11 cellular contexts compared by ENCODE assay signal in genomic region chr19:6528544-6529121, GRCh38. TPM values are rescaled to one million over a fixed set of nuclear protein-coding genes. Genes with fewer than 3 reads are reported as not detected.
DNase-seq lines count a peak whose midpoint lies in the region; ATAC-seq and TF ChIP-seq lines count a peak whose summit lies in the region.
"Had no signal": no experiment of that assay in that cellular context is flagged by ENCODE, and none has a peak within 500 bp of the region (broad histone marks: within the 10 kb centered on the region; RNA-seq: fewer than 3 reads in every experiment).

No MANE protein-coding gene starts in this region.

- H3K14ac ChIP-seq in mesenchymal stem cell (ENCODE audit: low read length in 2 of 2), result no peak overlapping the region

- H2BK5ac ChIP-seq in mesenchymal stem cell (ENCODE audit: low read depth, low read length, poor library complexity, severe bottlenecking), result no peak overlapping the region

- H3K9ac ChIP-seq in mesenchymal stem cell (ENCODE audit: low read length), result no peak overlapping the region

- H2BK120ac ChIP-seq in mesenchymal stem cell (ENCODE audit: low read depth, low read length), result no peak overlapping the region

- WGBS in mesenchymal stem cell, result 64% methylated on average over 8 of the region's 9 CpGs

- H3K27me3 Mint-ChIP-seq in stimulated activated naive CD8-positive, alpha-beta T cell treated with anti-CD3 and anti-CD28 coated beads, Interleukin-15, amount 100 ng/mL, for 72 hours, result peaks cover 39% of the 10 kb centered on the region

- peak; percentile 16 for DNase-seq in stimulated activated naive CD8-positive, alpha-beta T cell treated with anti-CD3 and anti-CD28 coated beads, Interleukin-15, Interleukin-2, amounts not matched to agents 100 U/mL and 50 U/mL, for 24 hours
- no peak for DNase-seq in stimulated activated naive CD8-positive, alpha-beta T cell treated with anti-CD3 and anti-CD28 coated beads, Interleukin-15, amount 100 ng/mL, for 72 hours
- DNase-seq in SKM-1 treated with dmso at 0.1 percent for 144 hours (lab: John Stamatoyannopoulos, UW; ENCODE audit: unreplicated experiment) (peak; percentile 77), hypothalamus (lab: John Stamatoyannopoulos, UW) (peak in 39 of 51 donors; percentile 5 to 70 (median 37)), foreskin keratinocyte (no peak), mesenchymal stem cell (no peak), NCI-H226 (no peak)

- H3K4ac ChIP-seq in mesenchymal stem cell (ENCODE audit: low read depth in 1 of 2, low read length in 2 of 2), result no peak overlapping the region

- H3K4me1 Mint-ChIP-seq in stimulated activated naive CD8-positive, alpha-beta T cell treated with anti-CD3 and anti-CD28 coated beads, Interleukin-15, amount 100 ng/mL, for 72 hours, result peaks cover 37% of the 10 kb centered on the region

- H3K27ac ChIP-seq in foreskin keratinocyte (no peak overlapping the region), mesenchymal stem cell (ENCODE audit: low read length, poor library complexity, severe bottlenecking) (no peak overlapping the region)

- H3K4me1 ChIP-seq in foreskin keratinocyte (no peaks in the 10 kb centered on the region), mesenchymal stem cell (ENCODE audit: control insufficient read depth, insufficient read depth, low read depth, low read length) (peaks cover 23% of the 10 kb centered on the region)

- H2BK12ac ChIP-seq in mesenchymal stem cell (ENCODE audit: low read length in 2 of 2), result no peak overlapping the region

- H3K23ac ChIP-seq in mesenchymal stem cell (ENCODE audit: low read length in 2 of 2), result no peak overlapping the region

- no peaks in the 10 kb centered on the region for H3K27me3 ChIP-seq in foreskin keratinocyte
- H3K27me3 ChIP-seq in mesenchymal stem cell (ENCODE audit: control insufficient read depth in 1 of 2, insufficient read depth in 1 of 2, low read length in 2 of 2), result peaks cover 9 to 16% of the 10 kb centered on the region in 2 experiments

- no peak overlapping the region for H3K27ac Mint-ChIP-seq in stimulated activated naive CD8-positive, alpha-beta T cell treated with anti-CD3 and anti-CD28 coated beads, Interleukin-15, amount 100 ng/mL, for 72 hours

- no peaks in the 10 kb centered on the region for H3K36me3 ChIP-seq in mesenchymal stem cell (ENCODE audit: control insufficient read depth in 1 of 2, insufficient read depth in 2 of 2, low read depth in 1 of 2, low read length in 2 of 2)

- H3K4me3 ChIP-seq in mesenchymal stem cell (ENCODE audit: insufficient read depth in 1 of 2, low read depth in 1 of 2, low read length in 2 of 2), result no peak overlapping the region
- H3K4me3 ChIP-seq: A549 had no signal

- H3K18ac ChIP-seq in mesenchymal stem cell (ENCODE audit: low read depth in 1 of 2, low read length in 2 of 2), result no peak overlapping the region

- peaks cover 3% of the 10 kb centered on the region for H3K79me1 ChIP-seq in mesenchymal stem cell (replicated peaks; ENCODE audit: low read length, poor library complexity, severe bottlenecking)

- no peak overlapping the region for H4K8ac ChIP-seq in mesenchymal stem cell (ENCODE audit: low read length)

- ATAC-seq in stimulated activated naive CD8-positive, alpha-beta T cell treated with anti-CD3 and anti-CD28 coated beads, Interleukin-15, Interleukin-2, amounts not matched to agents 100 U/mL and 50 U/mL, for 24 hours, result no peak
- no peak for ATAC-seq in stimulated activated naive CD8-positive, alpha-beta T cell treated with anti-CD3 and anti-CD28 coated beads, Interleukin-15, amount 100 ng/mL, for 72 hours
- ATAC-seq in foreskin keratinocyte (no peak), HG03432 (IDR thresholded peaks at IDR 0.05; ENCODE audit: unreplicated experiment) (no peak)
- ATAC-seq: A549 had no signal

- no peak overlapping the region for H3K4me3 Mint-ChIP-seq in stimulated activated naive CD8-positive, alpha-beta T cell treated with anti-CD3 and anti-CD28 coated beads, Interleukin-15, amount 100 ng/mL, for 72 hours

- no peak overlapping the region for H2BK15ac ChIP-seq in mesenchymal stem cell (ENCODE audit: low read depth, poor library complexity, severe bottlenecking)

- no peak for TF ChIP-seq CTCF in foreskin keratinocyte (conservative IDR thresholded peaks at IDR 0.05)

- H3K9me3 ChIP-seq in mesenchymal stem cell (ENCODE audit: control insufficient read depth, low read length), result no peaks in the 10 kb centered on the region
- H3K9me3 ChIP-seq: A549 had no signal

- no peak overlapping the region for H3K4me2 ChIP-seq in mesenchymal stem cell (ENCODE audit: low read length, poor library complexity, severe bottlenecking)
- H3K4me2 ChIP-seq: A549 had no signal

- no peak overlapping the region for H2AFZ ChIP-seq in mesenchymal stem cell (ENCODE audit: low read depth, low read length)

- no peak overlapping the region for H4K91ac ChIP-seq in mesenchymal stem cell (ENCODE audit: low read length)

- no peak overlapping the region for H2AK5ac ChIP-seq in mesenchymal stem cell (ENCODE audit: low read length, severe bottlenecking)

- no peaks in the 10 kb centered on the region for H3K9me3 Mint-ChIP-seq in stimulated activated naive CD8-positive, alpha-beta T cell treated with anti-CD3 and anti-CD28 coated beads, Interleukin-15, amount 100 ng/mL, for 72 hours

RNA-seq across cellular contexts. Expression of gene TNFSF9, which starts 2.2 kb away (rescaled TPM):
- 23.2 and 27.9 TPM in 2 replicates for total RNA-seq in foreskin keratinocyte
- 27.7 and 35.4 TPM in 2 replicates for polyA plus RNA-seq in foreskin keratinocyte
- polyA plus RNA-seq in mesenchymal stem cell (2013, experiment 1 of 2), result 3.2 TPM
- polyA plus RNA-seq in mesenchymal stem cell (2013, experiment 2 of 2), result 3.4 TPM

RNA-seq across cellular contexts. Expression of gene TUBB4A, which starts 26.5 kb away (rescaled TPM):
- not detected in 2 replicates for total RNA-seq in foreskin keratinocyte
- not detected in 2 replicates for polyA plus RNA-seq in foreskin keratinocyte
- not detected for polyA plus RNA-seq in mesenchymal stem cell (2013, experiment 1 of 2)
- polyA plus RNA-seq in mesenchymal stem cell (2013, experiment 2 of 2), result 0.01 TPM
- total RNA-seq: MCF 10A had no signal
- polyA plus RNA-seq: keratinocyte had no signal

RNA-seq across cellular contexts. Expression of gene DENND1C, which starts 47.0 kb away (rescaled TPM):
- 0.07 and 0.10 TPM in 2 replicates for total RNA-seq in foreskin keratinocyte
- polyA plus RNA-seq in foreskin keratinocyte, result 0.13 and 0.20 TPM in 2 replicates
- polyA plus RNA-seq in mesenchymal stem cell (2013, experiment 1 of 2), result 0.03 TPM
- polyA plus RNA-seq in mesenchymal stem cell (2013, experiment 2 of 2), result 0.04 TPM
- total RNA-seq: MCF 10A had no signal

Comparison
In these comparisons a context has a peak if more than half of its experiments do, and no peak if none do; other contexts are left out.
1. DNase-seq: peak in stimulated activated naive CD8-positive, alpha-beta T cell treated with anti-CD3 and anti-CD28 coated beads, Interleukin-15, Interleukin-2, amounts not matched to agents 100 U/mL and 50 U/mL, for 24 hours (single experiment), SKM-1 treated with dmso at 0.1 percent for 144 hours (single experiment) and hypothalamus (39 of 51); none in stimulated activated naive CD8-positive, alpha-beta T cell treated with anti-CD3 and anti-CD28 coated beads, Interleukin-15, amount 100 ng/mL, for 72 hours (0 of 2), foreskin keratinocyte (0 of 2), mesenchymal stem cell (single experiment) and NCI-H226 (single experiment).